16 cellular contexts compared by ENCODE assay signal in the genomic region with DNA sequence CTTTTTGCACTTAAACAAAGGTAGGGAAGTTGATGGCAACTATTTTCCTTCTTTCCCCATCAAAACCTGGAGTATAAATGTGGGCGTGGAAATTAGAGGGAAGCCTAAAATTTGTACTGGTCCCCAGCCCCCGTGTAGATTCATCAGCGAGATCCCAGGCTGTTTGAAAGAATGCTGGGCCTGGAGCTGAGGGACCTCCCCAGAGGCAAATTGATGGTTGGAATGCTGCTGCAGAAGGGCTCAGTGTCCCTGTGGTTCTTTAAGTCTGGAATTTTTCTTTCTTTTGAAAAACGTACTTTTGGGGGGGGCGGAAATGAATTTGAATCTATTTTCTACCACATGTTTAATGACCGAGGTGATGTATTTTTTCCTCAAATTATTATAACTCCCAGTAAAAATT.
A peak's percentile ranks its signal among the peaks of the same experiment; 100 is the strongest.
DNase-seq lines count a peak whose midpoint lies in the region; ATAC-seq and TF ChIP-seq lines count a peak whose summit lies in the region.
"Had no signal": no experiment of that assay in that cellular context is flagged by ENCODE, and none has a peak within 500 bp of the region (broad histone marks: within the 10 kb centered on the region; RNA-seq: fewer than 3 reads in every experiment).

No MANE protein-coding gene starts in this region.

- H3K36me3 ChIP-seq in SK-N-SH (replicated peaks in 1 of 2; ENCODE audit: control insufficient read depth in 1 of 2, insufficient read depth in 2 of 2, low read length in 1 of 2) = no peaks in the 10 kb centered on the region
- H3K36me3 ChIP-seq in esophagus muscularis mucosa = no peaks in the 10 kb centered on the region
- H3K36me3 ChIP-seq in neural progenitor cell = no peaks in the 10 kb centered on the region
- H3K36me3 ChIP-seq in tibial nerve = no peaks in the 10 kb centered on the region

- no peaks in the 10 kb centered on the region; the same call in 1 of the 2 replicates for H3K79me2 ChIP-seq in SK-N-SH (ENCODE audit: insufficient read depth)
- peaks cover 7% of the 10 kb centered on the region for H3K79me2 ChIP-seq in neural progenitor cell (ENCODE audit: low read depth)

- POLR2A ChIA-PET in SK-N-SH (lab: Yijun Ruan, JAX) = no interaction called here

- no peak for DNase-seq in SK-N-SH
- DNase-seq in esophagus muscularis mucosa (ENCODE audit: extremely low spot score) = no peak
- peak; percentile 56 for DNase-seq in neural progenitor cell (ENCODE audit: low spot score)
- DNase-seq in tibial nerve (ENCODE audit: low spot score in 2 of 2) = no peak
- DNase-seq in activated CD8-positive, alpha-beta memory T cell treated with anti-CD3 and anti-CD28 coated beads, Interleukin-2, amount 10 ng/mL, durations not matched to agents 7 days and 5 days = no peak
- DNase-seq in SW 1271 (lab: John Stamatoyannopoulos, UW) = no peak
- no peak for DNase-seq in H4 (ENCODE audit: low spot score)
- DNase-seq: activated CD8-positive, alpha-beta memory T cell treated with anti-CD3 and anti-CD28 coated beads, Interleukin-2, amount 50 U/mL, for 48 hours; activated naive CD4-positive, alpha-beta T cell treated with anti-CD3 and anti-CD28 coated beads, Interleukin-2, amount 50 U/mL, for 16 hours; DMS79 treated with DMSO at 0.1 percent for 48 hours; hypothalamus; KBM-7; NCI-H446; substantia nigra had no signal

- CTCF ChIA-PET in SK-N-SH (lab: Yijun Ruan, JAX) = no interaction called here
- CTCF ChIA-PET in activated CD8-positive, alpha-beta memory T cell treated with anti-CD3 and anti-CD28 coated beads, Interleukin-2, amount 10 ng/mL, durations not matched to agents 7 days and 5 days (lab: Charles Lee) = no interaction called here

- TF ChIP-seq EP300 in SK-N-SH (IDR thresholded peaks at IDR 0.05; ENCODE audit: borderline replicate concordance in 1 of 2, low read depth in 1 of 2, low read length in 1 of 2) (0 out of 4 replicates have a peak, but pooled peaks of 1 of the 2 experiments have one; percentile 13), esophagus muscularis mucosa (IDR thresholded peaks at IDR 0.05) (no peak), tibial nerve (IDR thresholded peaks at IDR 0.05) (no peak)

- no peak for TF ChIP-seq CTCF in SK-N-SH (IDR thresholded peaks at IDR 0.05)
- TF ChIP-seq CTCF in esophagus muscularis mucosa (IDR thresholded peaks at IDR 0.05) = no peak
- TF ChIP-seq CTCF in neural progenitor cell (IDR thresholded peaks at IDR 0.05) = no peak
- TF ChIP-seq CTCF in tibial nerve (IDR thresholded peaks at IDR 0.05) = no peak

- 55% methylated on average over 6 of the region's 6 CpGs for WGBS in SK-N-SH (ENCODE audit: low lambda C conversion rate)
- WGBS in esophagus muscularis mucosa = 65% methylated on average over 6 of the region's 6 CpGs
- WGBS in tibial nerve, 2 donors = 61 to 66% methylated on average over 6 of the region's 6 CpGs

- peaks cover 2% of the 10 kb centered on the region for H3K9me3 Mint-ChIP-seq in neural progenitor cell
- H3K9me3 Mint-ChIP-seq in activated CD8-positive, alpha-beta memory T cell treated with anti-CD3 and anti-CD28 coated beads, Interleukin-2, amount 10 ng/mL, durations not matched to agents 7 days and 5 days (ENCODE audit: low read depth) = no peaks in the 10 kb centered on the region
- H3K9me3 Mint-ChIP-seq: central memory CD8-positive, alpha-beta T cell had no signal

- H3K4me3 Mint-ChIP-seq in neural progenitor cell = no peak overlapping the region
- H3K4me3 Mint-ChIP-seq in activated CD8-positive, alpha-beta memory T cell treated with anti-CD3 and anti-CD28 coated beads, Interleukin-2, amount 10 ng/mL, durations not matched to agents 7 days and 5 days = no peak overlapping the region
- H3K4me3 Mint-ChIP-seq: central memory CD8-positive, alpha-beta T cell had no signal

- no peaks in the 10 kb centered on the region for H3K9me2 ChIP-seq in SK-N-SH

- intact Hi-C loops in esophagus muscularis mucosa (cut with DNase I) = loop anchor here (5.0 kb wide), 1 partner anchor 96 kb away; no protein-coding TSS in a partner anchor

- H2AFZ ChIP-seq in SK-N-SH (ENCODE audit: low read depth) (peak overlapping the region; percentile 17; the same call in 1 of the 2 replicates), neural progenitor cell (replicated peaks) (no peak overlapping the region)

- TF ChIP-seq POLR2A in esophagus muscularis mucosa (IDR thresholded peaks at IDR 0.05; ENCODE audit: low read depth) (no peak), tibial nerve (IDR thresholded peaks at IDR 0.05) (no peak)

- H3F3A ChIP-seq in SK-N-SH (replicated peaks; ENCODE audit: insufficient read depth) = peaks cover 26% of the 10 kb centered on the region
- peaks cover 35% of the 10 kb centered on the region for H3F3A ChIP-seq in neural progenitor cell (ENCODE audit: low read depth)

- H3K4me3 ChIP-seq in SK-N-SH (ENCODE audit: low read depth in 2 of 2, low read length in 1 of 2) = no peak overlapping the region
- no peak overlapping the region for H3K4me3 ChIP-seq in esophagus muscularis mucosa
- H3K4me3 ChIP-seq in neural progenitor cell = no peak overlapping the region
- no peak overlapping the region for H3K4me3 ChIP-seq in tibial nerve

- H3K27me3 ChIP-seq in SK-N-SH (ENCODE audit: insufficient read depth) = no peaks in the 10 kb centered on the region
- no peaks in the 10 kb centered on the region for H3K27me3 ChIP-seq in esophagus muscularis mucosa
- H3K27me3 ChIP-seq in neural progenitor cell = no peaks in the 10 kb centered on the region
- H3K27me3 ChIP-seq in tibial nerve = no peaks in the 10 kb centered on the region

- peaks cover 9% of the 10 kb centered on the region for H3K36me3 Mint-ChIP-seq in neural progenitor cell
- H3K36me3 Mint-ChIP-seq in activated CD8-positive, alpha-beta memory T cell treated with anti-CD3 and anti-CD28 coated beads, Interleukin-2, amount 10 ng/mL, durations not matched to agents 7 days and 5 days = no peaks in the 10 kb centered on the region

- H3K27me3 Mint-ChIP-seq in neural progenitor cell (ENCODE audit: insufficient read depth, low read depth) = peaks cover 4% of the 10 kb centered on the region
- peaks cover 60% of the 10 kb centered on the region for H3K27me3 Mint-ChIP-seq in activated CD8-positive, alpha-beta memory T cell treated with anti-CD3 and anti-CD28 coated beads, Interleukin-2, amount 10 ng/mL, durations not matched to agents 7 days and 5 days

- peak overlapping the region; percentile 70 to 80; a peak in 3 of 4 replicates for H3K27ac ChIP-seq in SK-N-SH (ENCODE audit: low read depth in 2 of 2, low read length in 1 of 2)
- peak overlapping the region; percentile 88 to 90 (median 90) for H3K27ac ChIP-seq in esophagus muscularis mucosa (replicated peaks in 1 of 4)
- peak overlapping the region; percentile 20 for H3K27ac ChIP-seq in neural progenitor cell
- peak overlapping the region in 3 of 4 donors; percentile 15 to 60 (median 32) for H3K27ac ChIP-seq in tibial nerve
- H3K27ac ChIP-seq: C4-2B had no signal

- peaks cover 56% of the 10 kb centered on the region for H3K4me1 Mint-ChIP-seq in neural progenitor cell
- peaks cover 9% of the 10 kb centered on the region for H3K4me1 Mint-ChIP-seq in activated CD8-positive, alpha-beta memory T cell treated with anti-CD3 and anti-CD28 coated beads, Interleukin-2, amount 10 ng/mL, durations not matched to agents 7 days and 5 days
- H3K4me1 Mint-ChIP-seq: central memory CD8-positive, alpha-beta T cell had no signal

- no peak overlapping the region; the same call in 1 of the 2 replicates for H3K9ac ChIP-seq in SK-N-SH
- no peak overlapping the region for H3K9ac ChIP-seq in neural progenitor cell

- ATAC-seq in activated CD8-positive, alpha-beta memory T cell treated with anti-CD3 and anti-CD28 coated beads, Interleukin-2, amount 10 ng/mL, durations not matched to agents 7 days and 5 days = no peak

- H3K4me1 ChIP-seq in SK-N-SH (ENCODE audit: control insufficient read depth in 1 of 2, insufficient read depth in 2 of 2, low read depth in 1 of 2, low read length in 1 of 2) (peaks cover 12 to 24% of the 10 kb centered on the region in 2 experiments), esophagus muscularis mucosa (peaks cover 34 to 67% (median 66%) of the 10 kb centered on the region in 4 donors), neural progenitor cell (peaks cover 49% of the 10 kb centered on the region), tibial nerve (peaks cover 0 to 57% (median 7%) of the 10 kb centered on the region in 4 donors)

- no peaks in the 10 kb centered on the region for H3K9me3 ChIP-seq in SK-N-SH
- no peaks in the 10 kb centered on the region for H3K9me3 ChIP-seq in esophagus muscularis mucosa
- H3K9me3 ChIP-seq in neural progenitor cell (ENCODE audit: low read depth) = no peaks in the 10 kb centered on the region
- H3K9me3 ChIP-seq in tibial nerve = no peaks in the 10 kb centered on the region

- no peak for TF ChIP-seq RAD21 in SK-N-SH (IDR thresholded peaks at IDR 0.05; ENCODE audit: low read length)

- H4K20me1 ChIP-seq in SK-N-SH (ENCODE audit: insufficient read depth) (no peaks in the 10 kb centered on the region), neural progenitor cell (ENCODE audit: low read depth) (no peaks in the 10 kb centered on the region)

- H3K4me2 ChIP-seq in SK-N-SH = peak overlapping the region; percentile 32; the same call in 1 of the 2 replicates
- H3K4me2 ChIP-seq in neural progenitor cell = peak overlapping the region; percentile 0

- H3K27ac Mint-ChIP-seq in neural progenitor cell = peak overlapping the region; percentile 85
- no peak overlapping the region for H3K27ac Mint-ChIP-seq in activated CD8-positive, alpha-beta memory T cell treated with anti-CD3 and anti-CD28 coated beads, Interleukin-2, amount 10 ng/mL, durations not matched to agents 7 days and 5 days

TF ChIP-seq in SK-N-SH, 30 proteins besides CTCF, POLR2A, EP300 and RAD21:
- TF ChIP-seq, protein P1, sequence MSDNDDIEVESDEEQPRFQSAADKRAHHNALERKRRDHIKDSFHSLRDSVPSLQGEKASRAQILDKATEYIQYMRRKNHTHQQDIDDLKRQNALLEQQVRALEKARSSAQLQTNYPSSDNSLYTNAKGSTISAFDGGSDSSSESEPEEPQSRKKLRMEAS (IDR thresholded peaks at IDR 0.05; ENCODE audit: low read depth) = 0 out of 2 replicates have a peak, but pooled peaks have one; percentile 2
- no peak for TF ChIP-seq FOXJ3 (CRISPR knock-in tag; IDR thresholded peaks at IDR 0.05)
- TF ChIP-seq TAF1 (IDR thresholded peaks at IDR 0.05; ENCODE audit: borderline replicate concordance, low read depth, low read length) = no peak
- TF ChIP-seq POLR2AphosphoS5 (IDR thresholded peaks at IDR 0.05; ENCODE audit: low read depth, low read length) = no peak
- no peak for TF ChIP-seq YY1 (IDR thresholded peaks at IDR 0.05; ENCODE audit: low read depth)
- TF ChIP-seq SMC3 (IDR thresholded peaks at IDR 0.05; ENCODE audit: low read depth, low read length) = no peak
- TF ChIP-seq TEAD4 (IDR thresholded peaks at IDR 0.05; ENCODE audit: borderline replicate concordance, insufficient read depth) = 0 out of 2 replicates have a peak, but pooled peaks have one; percentile 17
- TF ChIP-seq ELF1 (IDR thresholded peaks at IDR 0.05) = no peak

Comparison
In these comparisons a context has a peak if more than half of its experiments do, and no peak if none do; other contexts are left out.
1. H3K27ac ChIP-seq: peak in every context shown above with its lines; median percentile 90 in esophagus muscularis mucosa; 75 in SK-N-SH; 32 in tibial nerve; 20 in neural progenitor cell.